9 cellular contexts compared by ENCODE assay signal in genomic region chr3:99843590-99844260, GRCh38. TPM values are rescaled to one million over a fixed set of nuclear protein-coding genes. Genes with fewer than 3 reads are reported as not detected.
DNase-seq lines count a peak whose midpoint lies in the region; ATAC-seq and TF ChIP-seq lines count a peak whose summit lies in the region.
"Had no signal": no experiment of that assay in that cellular context is flagged by ENCODE, and none has a peak within 500 bp of the region (broad histone marks: within the 10 kb centered on the region; RNA-seq: fewer than 3 reads in every experiment).

No MANE protein-coding gene starts in this region.

- H3K4me2 ChIP-seq in fibroblast of lung (ENCODE audit: extremely low read depth, insufficient read depth, low read length): peak overlapping the region; percentile 28

- peaks cover 19% of the 10 kb centered on the region for H3K4me1 ChIP-seq in fibroblast of lung (ENCODE audit: control insufficient read depth, extremely low read depth, insufficient read depth, low read length)
- peaks cover 0 to 32% of the 10 kb centered on the region in 2 donors for H3K4me1 ChIP-seq in adrenal gland (replicated peaks in 1 of 2)

- no peak for TF ChIP-seq POLR2A in adrenal gland (IDR thresholded peaks at IDR 0.05)

- H2AFZ ChIP-seq in fibroblast of lung (ENCODE audit: low read length): no peak overlapping the region

- no peak overlapping the region for H3K27ac Mint-ChIP-seq in activated CD4-positive, alpha-beta memory T cell treated with anti-CD3 and anti-CD28 coated beads, Interleukin-2, amount 10 ng/mL, durations not matched to agents 7 days and 5 days
- no peak overlapping the region for H3K27ac Mint-ChIP-seq in T-helper 2 cell treated with Interferon-gamma antibody and Interleukin-4, amounts not matched to agents 5 μg/mL and 100 μg/mL, for 36 hours

- H3K4me3 ChIP-seq in fibroblast of lung (replicated peaks in 1 of 4; ENCODE audit: control extremely low read depth in 1 of 4, insufficient read depth in 1 of 4, low read depth in 3 of 4, low read length in 4 of 4) (no peak overlapping the region), adrenal gland (no peak overlapping the region)

- POLR2A ChIA-PET in activated CD4-positive, alpha-beta memory T cell treated with anti-CD3 and anti-CD28 coated beads, Interleukin-2, amount 10 ng/mL, durations not matched to agents 7 days and 5 days (lab: Charles Lee): no interaction called here

- H3K9me3 ChIP-seq in fibroblast of lung (ENCODE audit: control insufficient read depth, insufficient read depth, low read depth, low read length) (no peaks in the 10 kb centered on the region), adrenal gland (replicated peaks in 1 of 3) (no peaks in the 10 kb centered on the region)

- TF ChIP-seq CTCF in fibroblast of lung (conservative IDR thresholded peaks at IDR 0.05 in 1 of 2, IDR thresholded peaks at IDR 0.05 in 1 of 2; ENCODE audit: low read depth in 1 of 2, low read length in 2 of 2) (no peak), adrenal gland (IDR thresholded peaks at IDR 0.05) (peak in 2 of 6 experiments; percentile 7 to 20)

- H4K20me1 ChIP-seq in fibroblast of lung (ENCODE audit: control insufficient read depth, extremely low read depth, insufficient read depth, low read length): no peaks in the 10 kb centered on the region

- H3K27me3 ChIP-seq in fibroblast of lung (ENCODE audit: control insufficient read depth, insufficient read depth, low read length) (no peaks in the 10 kb centered on the region), adrenal gland (no peaks in the 10 kb centered on the region)

- peak overlapping the region; percentile 32 for H3K9ac ChIP-seq in fibroblast of lung (ENCODE audit: insufficient read depth, low read length)

- no peaks in the 10 kb centered on the region for H3K9me3 Mint-ChIP-seq in activated CD4-positive, alpha-beta memory T cell treated with anti-CD3 and anti-CD28 coated beads, Interleukin-2, amount 10 ng/mL, durations not matched to agents 7 days and 5 days
- H3K9me3 Mint-ChIP-seq in T-helper 2 cell treated with Interferon-gamma antibody and Interleukin-4, amounts not matched to agents 5 μg/mL and 100 μg/mL, for 36 hours: no peaks in the 10 kb centered on the region

- WGBS in adrenal gland, 4 donors: 67 to 75% (median 71%) methylated on average over 5 to 10 of the region's 10 CpGs

- peaks cover 12% of the 10 kb centered on the region for H3K4me1 Mint-ChIP-seq in activated CD4-positive, alpha-beta memory T cell treated with anti-CD3 and anti-CD28 coated beads, Interleukin-2, amount 10 ng/mL, durations not matched to agents 7 days and 5 days
- peaks cover 32% of the 10 kb centered on the region for H3K4me1 Mint-ChIP-seq in T-helper 2 cell treated with Interferon-gamma antibody and Interleukin-4, amounts not matched to agents 5 μg/mL and 100 μg/mL, for 36 hours (ENCODE audit: low read depth)

- H3K36me3 Mint-ChIP-seq in activated CD4-positive, alpha-beta memory T cell treated with anti-CD3 and anti-CD28 coated beads, Interleukin-2, amount 10 ng/mL, durations not matched to agents 7 days and 5 days (ENCODE audit: low read depth): no peaks in the 10 kb centered on the region
- H3K36me3 Mint-ChIP-seq in T-helper 2 cell treated with Interferon-gamma antibody and Interleukin-4, amounts not matched to agents 5 μg/mL and 100 μg/mL, for 36 hours (ENCODE audit: low read depth): peaks cover 2% of the 10 kb centered on the region

- DNase-seq in NCI-H2081 treated with DMSO at 0.1 percent for 48 hours (lab: John Stamatoyannopoulos, UW) (peak; percentile 36), fibroblast of lung (ENCODE audit: low read depth in 2 of 2) (peak in 1 of 2 donors; percentile 51), retina (peak; percentile 47), adrenal gland (no peak)
- DNase-seq in activated CD4-positive, alpha-beta memory T cell treated with anti-CD3 and anti-CD28 coated beads, Interleukin-2, amount 10 ng/mL, durations not matched to agents 7 days and 5 days: no peak
- no peak for DNase-seq in T-helper 2 cell treated with Interferon-gamma antibody and Interleukin-4, amounts not matched to agents 5 μg/mL and 100 μg/mL, for 36 hours (ENCODE audit: low spot score)
- DNase-seq: stimulated activated CD4-positive, alpha-beta T cell treated with anti-CD3 and anti-CD28 coated beads, Interleukin-4, amount 100 ng/mL, for 24 hours had no signal

- no peak overlapping the region for H3K4me3 Mint-ChIP-seq in activated CD4-positive, alpha-beta memory T cell treated with anti-CD3 and anti-CD28 coated beads, Interleukin-2, amount 10 ng/mL, durations not matched to agents 7 days and 5 days
- H3K4me3 Mint-ChIP-seq in T-helper 2 cell treated with Interferon-gamma antibody and Interleukin-4, amounts not matched to agents 5 μg/mL and 100 μg/mL, for 36 hours: no peak overlapping the region

- peak; percentile 23 for ATAC-seq in GM18511 (IDR thresholded peaks at IDR 0.05; ENCODE audit: unreplicated experiment)
- no peak for ATAC-seq in HG03439 (IDR thresholded peaks at IDR 0.05; ENCODE audit: unreplicated experiment)

- peaks cover 11% of the 10 kb centered on the region for H3K79me2 ChIP-seq in fibroblast of lung (ENCODE audit: control insufficient read depth, insufficient read depth, low read length)

- CTCF ChIA-PET in activated CD4-positive, alpha-beta memory T cell treated with anti-CD3 and anti-CD28 coated beads, Interleukin-2, amount 10 ng/mL, durations not matched to agents 7 days and 5 days (lab: Charles Lee): interaction anchor here (0.7 to 2.5 kb wide), 12 partner anchors 9 to 731 kb away, joined by 3 to 50 read pairs (median 4); partner anchors contain the start of gene TBC1D23

- intact Hi-C loops in adrenal gland (cut with DNase I): loop anchor here (5.0 to 10.0 kb wide), 2 partner anchors 221 to 414 kb away; no protein-coding TSS in a partner anchor

- H3K27ac ChIP-seq in fibroblast of lung (ENCODE audit: insufficient read depth, low read length) (peak overlapping the region; percentile 54), adrenal gland (peak overlapping the region in 2 of 5 donors; percentile 4 to 29)

- H3K27me3 Mint-ChIP-seq in activated CD4-positive, alpha-beta memory T cell treated with anti-CD3 and anti-CD28 coated beads, Interleukin-2, amount 10 ng/mL, durations not matched to agents 7 days and 5 days: no peaks in the 10 kb centered on the region
- H3K27me3 Mint-ChIP-seq in T-helper 2 cell treated with Interferon-gamma antibody and Interleukin-4, amounts not matched to agents 5 μg/mL and 100 μg/mL, for 36 hours (ENCODE audit: low read depth): no peaks in the 10 kb centered on the region

- H3K36me3 ChIP-seq in fibroblast of lung (ENCODE audit: control insufficient read depth, insufficient read depth, low read length): no peaks in the 10 kb centered on the region
- H3K36me3 ChIP-seq in adrenal gland (replicated peaks in 1 of 2): no peaks in the 10 kb centered on the region

RNA-seq across cellular contexts. Expression of gene CMSS1, which starts 26.1 kb away (rescaled TPM):
- 6.7 and 6.9 TPM in 2 replicates for total RNA-seq in fibroblast of lung
- polyA plus RNA-seq in fibroblast of lung: 13.2 and 28.3 TPM in 2 replicates
- 20.2 and 37.9 TPM in 2 replicates for polyA plus RNA-seq in fibroblast of lung (2012)
- 1.3 and 5.8 TPM in 2 replicates for polyA minus RNA-seq in fibroblast of lung (ENCODE audit: low replicate concordance)
- 10 to 100 TPM; 28.0 to 31.0 TPM for total RNA-seq in activated CD4-positive, alpha-beta memory T cell treated with anti-CD3 and anti-CD28 coated beads, Interleukin-2, amount 10 ng/mL, durations not matched to agents 7 days and 5 days
- 10 to 100 TPM; 16.2 to 48.6 (median 27.4) TPM for total RNA-seq in adrenal gland
- 10 to 100 TPM; 31.0 to 75.6 (median 31.9) TPM for polyA plus RNA-seq in adrenal gland

Comparison
In these comparisons a context has a peak if more than half of its experiments do, and no peak if none do; other contexts are left out.
1. DNase-seq: peak in NCI-H2081 treated with DMSO at 0.1 percent for 48 hours (single experiment) and retina (single experiment); none in activated CD4-positive, alpha-beta memory T cell treated with anti-CD3 and anti-CD28 coated beads, Interleukin-2, amount 10 ng/mL, durations not matched to agents 7 days and 5 days (single experiment), T-helper 2 cell treated with Interferon-gamma antibody and Interleukin-4, amounts not matched to agents 5 μg/mL and 100 μg/mL, for 36 hours (single experiment) and adrenal gland (0 of 7).